ENCODE assay signal across 10 cellular contexts in genomic region chr10:118732253-118733194, GRCh38. TPM values are rescaled to one million over a fixed set of nuclear protein-coding genes. Genes with fewer than 3 reads are reported as not detected.
DNase-seq lines count a peak whose midpoint lies in the region; ATAC-seq and TF ChIP-seq lines count a peak whose summit lies in the region.
"Had no signal": no experiment of that assay in that cellular context is flagged by ENCODE, and none has a peak within 500 bp of the region (broad histone marks: within the 10 kb centered on the region; RNA-seq: fewer than 3 reads in every experiment).

No MANE protein-coding gene starts in this region.

- no peak for TF ChIP-seq CTCF in stomach (IDR thresholded peaks at IDR 0.05)
- TF ChIP-seq CTCF in mesothelial cell of epicardium (IDR thresholded peaks at IDR 0.05; ENCODE audit: unreplicated experiment) = no peak

- intact Hi-C loops in dendritic cell treated with granulocyte-macrophage colony-stimulating factor and Interleukin-4, amounts not matched to agents 40 ng/mL and 50 ng/mL, for 4 days (cut with micrococcal nuclease) = no loop called here
- intact Hi-C loops in stomach (cut with DNase I; ENCODE audit: low total_unique reads) = no loop called here

- H3K36me3 Mint-ChIP-seq in activated naive CD4-positive, alpha-beta T cell treated with anti-CD3 and anti-CD28 coated beads, Interleukin-2, amount 50 U/mL, for 72 hours = no peaks in the 10 kb centered on the region
- H3K36me3 Mint-ChIP-seq in dendritic cell treated with granulocyte-macrophage colony-stimulating factor and Interleukin-4, amounts not matched to agents 40 ng/mL and 50 ng/mL, for 4 days (ENCODE audit: low read depth) = peaks cover 9% of the 10 kb centered on the region
- H3K36me3 Mint-ChIP-seq in mesothelial cell of epicardium = no peaks in the 10 kb centered on the region

- DNase-seq in activated naive CD4-positive, alpha-beta T cell treated with anti-CD3 and anti-CD28 coated beads, Interleukin-2, amount 50 U/mL, for 72 hours (ENCODE audit: low spot score in 2 of 2) = no peak
- DNase-seq in activated naive CD4-positive, alpha-beta T cell treated with anti-CD3 and anti-CD28 coated beads, Interleukin-2, amount 50 U/mL, for 16 hours = no peak
- DNase-seq in stomach = no peak
- no peak for DNase-seq in NCI-H69 (lab: John Stamatoyannopoulos, UW)
- no peak for DNase-seq in NCI-H1092 (lab: John Stamatoyannopoulos, UW)
- no peak for DNase-seq in mesothelial cell of epicardium (ENCODE audit: low spot score in 2 of 2, unreplicated experiment in 2 of 2)

- peak; percentile 89 to 91 for ATAC-seq in activated naive CD4-positive, alpha-beta T cell treated with anti-CD3 and anti-CD28 coated beads, Interleukin-2, amount 50 U/mL, for 72 hours
- ATAC-seq in HG03139 (IDR thresholded peaks at IDR 0.05; ENCODE audit: unreplicated experiment) = peak; percentile 44

- peak overlapping the region in 1 of 2 donors; percentile 32 for H3K27ac Mint-ChIP-seq in activated naive CD4-positive, alpha-beta T cell treated with anti-CD3 and anti-CD28 coated beads, Interleukin-2, amount 50 U/mL, for 72 hours
- peak overlapping the region; percentile 71 for H3K27ac Mint-ChIP-seq in dendritic cell treated with granulocyte-macrophage colony-stimulating factor and Interleukin-4, amounts not matched to agents 40 ng/mL and 50 ng/mL, for 4 days
- H3K27ac Mint-ChIP-seq in mesothelial cell of epicardium = no peak overlapping the region

- no peak for TF ChIP-seq EP300 in stomach (IDR thresholded peaks at IDR 0.05)

- H3K27ac ChIP-seq in stomach = peak overlapping the region in 4 of 5 donors; percentile 14 to 71 (median 22)
- H3K27ac ChIP-seq: SK-N-MC, thoracic aorta had no signal

- no peaks in the 10 kb centered on the region for H3K9me3 Mint-ChIP-seq in activated naive CD4-positive, alpha-beta T cell treated with anti-CD3 and anti-CD28 coated beads, Interleukin-2, amount 50 U/mL, for 72 hours
- no peaks in the 10 kb centered on the region for H3K9me3 Mint-ChIP-seq in dendritic cell treated with granulocyte-macrophage colony-stimulating factor and Interleukin-4, amounts not matched to agents 40 ng/mL and 50 ng/mL, for 4 days
- no peaks in the 10 kb centered on the region for H3K9me3 Mint-ChIP-seq in mesothelial cell of epicardium

- H3K4me1 Mint-ChIP-seq in dendritic cell treated with granulocyte-macrophage colony-stimulating factor and Interleukin-4, amounts not matched to agents 40 ng/mL and 50 ng/mL, for 4 days (ENCODE audit: low read depth) = peaks cover 62% of the 10 kb centered on the region
- H3K4me1 Mint-ChIP-seq in mesothelial cell of epicardium = peaks cover 55% of the 10 kb centered on the region

- H3K27me3 Mint-ChIP-seq in dendritic cell treated with granulocyte-macrophage colony-stimulating factor and Interleukin-4, amounts not matched to agents 40 ng/mL and 50 ng/mL, for 4 days = no peaks in the 10 kb centered on the region
- H3K27me3 Mint-ChIP-seq in mesothelial cell of epicardium (ENCODE audit: low read depth) = no peaks in the 10 kb centered on the region

- no peaks in the 10 kb centered on the region for H3K27me3 ChIP-seq in stomach

- H3K4me3 Mint-ChIP-seq in dendritic cell treated with granulocyte-macrophage colony-stimulating factor and Interleukin-4, amounts not matched to agents 40 ng/mL and 50 ng/mL, for 4 days = peak overlapping the region; percentile 48
- no peak overlapping the region for H3K4me3 Mint-ChIP-seq in mesothelial cell of epicardium

- WGBS in stomach, 5 donors = 53 to 70% (median 59%) methylated on average over 12 of the region's 12 CpGs

- H3K36me3 ChIP-seq in stomach = no peaks in the 10 kb centered on the region
- H3K36me3 ChIP-seq: thoracic aorta had no signal

- H3K9me3 ChIP-seq in stomach = no peaks in the 10 kb centered on the region
- H3K9me3 ChIP-seq: thoracic aorta had no signal

- H3K4me3 ChIP-seq in stomach = no peak overlapping the region
- H3K4me3 ChIP-seq: SK-N-MC, thoracic aorta had no signal

- peaks cover 25 to 91% (median 72%) of the 10 kb centered on the region in 4 donors for H3K4me1 ChIP-seq in stomach

- no peak for TF ChIP-seq POLR2A in stomach (IDR thresholded peaks at IDR 0.05)

RNA-seq across cellular contexts. Expression of gene CACUL1, which starts 22.2 kb away (rescaled TPM):
- total RNA-seq in activated naive CD4-positive, alpha-beta T cell treated with anti-CD3 and anti-CD28 coated beads, Interleukin-2, amount 50 U/mL, for 72 hours = 10 to 100 TPM; 22.5 to 29.4 TPM
- 10 to 100 TPM; 17.4 to 76.9 (median 20.4) TPM for total RNA-seq in stomach
- 1 to 10 TPM; 5.1 to 5.3 (median 5.3) TPM for polyA plus RNA-seq in stomach
- total RNA-seq in mesothelial cell of epicardium = 63.7 to 65.0 TPM (median 63.9 TPM) in 3 replicates
